In genomic region chr10:22993314-22993713, GRCh38 we compare ENCODE assay signal across 10 cellular contexts.
"Had no signal": no experiment of that assay in that cellular context is flagged by ENCODE, and none has a peak within 500 bp of the region (broad histone marks: within the 10 kb centered on the region; RNA-seq: fewer than 3 reads in every experiment).

No MANE protein-coding gene starts in this region.

- H3K4me2 ChIP-seq: GM23338 had no signal

- FAIRE-seq: H1, H54, HTR-8/SVneo had no signal

- ATAC-seq: GM23338 had no signal

- H2AFZ ChIP-seq: GM23338 had no signal

- H3K9ac ChIP-seq: KMS-11 had no signal

- H3K4me3 ChIP-seq: GM23338 had no signal

- DNase-seq: H9, HCEC 1CT, HFFc6, Karpas-422, KBM-7 had no signal

- H3K27ac ChIP-seq: KMS-11 had no signal
